Comparison of ENCODE assay signal across 8 cellular contexts in the genomic region with DNA sequence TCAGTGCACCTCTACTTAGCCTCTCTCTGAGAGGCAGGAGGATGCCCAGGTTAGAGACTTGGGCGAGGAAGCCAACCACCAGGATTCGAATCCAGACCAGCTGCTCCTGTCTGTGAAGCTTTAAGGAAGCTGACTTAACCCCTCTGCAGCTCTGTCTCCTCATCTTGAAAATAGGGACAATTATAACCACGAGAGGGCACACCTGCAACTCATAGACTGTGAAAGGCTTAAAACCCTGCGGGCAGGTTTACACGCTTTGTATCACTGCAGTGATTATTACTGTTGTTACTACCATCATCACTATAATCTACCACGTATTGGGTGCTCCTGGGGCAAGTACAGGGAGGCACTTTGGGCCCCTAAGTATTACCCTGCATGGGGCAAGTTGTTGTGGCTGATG.
DNase-seq lines count a peak whose midpoint lies in the region; ATAC-seq and TF ChIP-seq lines count a peak whose summit lies in the region.

No MANE protein-coding gene starts in this region.

- no peak overlapping the region for H3K23ac ChIP-seq in H9 (ENCODE audit: insufficient read length, low read depth, low read length)

- CTCF ChIA-PET in CD8-positive, alpha-beta memory T cell (lab: Charles Lee), result interaction anchor here (0.8 kb wide), 1 partner anchor 9 kb away, joined by 3 read pairs; no protein-coding TSS in a partner anchor

- peak; percentile 53; the same call in 2 of the 3 replicates for TF ChIP-seq CTCF in H9 (conservative IDR thresholded peaks at IDR 0.05)
- TF ChIP-seq CTCF in endodermal cell (conservative IDR thresholded peaks at IDR 0.05), result peak; percentile 60
- no peak for TF ChIP-seq CTCF in testis (IDR thresholded peaks at IDR 0.05)
- no peak for TF ChIP-seq CTCF in brain microvascular endothelial cell (IDR thresholded peaks at IDR 0.05; ENCODE audit: low read depth, low read length, missing control alignments)

- H2BK12ac ChIP-seq in H9 (ENCODE audit: insufficient read length, low read depth, low read length), result no peak overlapping the region

- peak; percentile 11 to 57 (median 19) for DNase-seq in CD8-positive, alpha-beta memory T cell
- DNase-seq in H9 (peak; percentile 44), OCI-M1 (lab: John Stamatoyannopoulos, UW) (peak; percentile 17), endodermal cell (peak; percentile 60), Right ventricle myocardium superior (no peak), testis (no peak), brain microvascular endothelial cell (no peak)

- no peaks in the 10 kb centered on the region for H3K36me3 Mint-ChIP-seq in CD8-positive, alpha-beta memory T cell
- H3K36me3 Mint-ChIP-seq in H9 (ENCODE audit: insufficient read depth in 1 of 3, low read depth in 3 of 3) (peaks cover 2 to 5% (median 4%) of the 10 kb centered on the region in 3 experiments; a peak in 6 of 7 replicates), endodermal cell (ENCODE audit: low read depth) (no peaks in the 10 kb centered on the region)

- ATAC-seq in Right ventricle myocardium superior (ENCODE audit: poor library complexity) (no peak), GM21619 (IDR thresholded peaks at IDR 0.05; ENCODE audit: unreplicated experiment) (no peak)

- no peak overlapping the region for H3T11ph ChIP-seq in H9 (ENCODE audit: low read length)

- H3K4me2 ChIP-seq in H9 (ENCODE audit: insufficient read depth, insufficient read length, low read length), result no peak overlapping the region

- no peak overlapping the region for H3K4ac ChIP-seq in H9 (ENCODE audit: low read depth, low read length)

- no peak overlapping the region for H4K5ac ChIP-seq in H9 (ENCODE audit: insufficient read length, low read depth, low read length)

- H3K36me3 ChIP-seq in CD8-positive, alpha-beta memory T cell (ENCODE audit: insufficient read depth, low read length), result no peaks in the 10 kb centered on the region
- H3K36me3 ChIP-seq in endodermal cell (ENCODE audit: control insufficient read depth, insufficient read depth, low read length) (no peaks in the 10 kb centered on the region), testis (ENCODE audit: low read depth, missing control alignments) (no peaks in the 10 kb centered on the region), brain microvascular endothelial cell (replicated peaks) (no peaks in the 10 kb centered on the region)

- intact Hi-C loops in Right ventricle myocardium superior (cut with DNase I) (no loop called here), testis (cut with DNase I; ENCODE audit: low total_unique reads) (no loop called here)

- no peak overlapping the region for H3K14ac ChIP-seq in H9 (ENCODE audit: insufficient read depth, low read length)

- no peaks in the 10 kb centered on the region for H4K20me1 ChIP-seq in H9 (ENCODE audit: control insufficient read depth, insufficient read depth, insufficient read length)

- H3K4me3 Mint-ChIP-seq in CD8-positive, alpha-beta memory T cell, result no peak overlapping the region
- H3K4me3 Mint-ChIP-seq in H9 (no peak overlapping the region), endodermal cell (no peak overlapping the region)

- no peak overlapping the region for H2BK5ac ChIP-seq in H9 (ENCODE audit: insufficient read length, low read length)

- H2BK15ac ChIP-seq in H9 (ENCODE audit: low read depth, low read length), result no peak overlapping the region

- H3K79me2 ChIP-seq in H9 (ENCODE audit: insufficient read depth, low read length), result no peaks in the 10 kb centered on the region

- H2BK120ac ChIP-seq in H9 (ENCODE audit: low read depth, low read length, poor library complexity, severe bottlenecking), result no peak overlapping the region

- no peak overlapping the region for H3K27ac ChIP-seq in CD8-positive, alpha-beta memory T cell (ENCODE audit: low read depth, low read length)
- H3K27ac ChIP-seq in H9 (ENCODE audit: insufficient read length, low read depth, low read length) (no peak overlapping the region), endodermal cell (ENCODE audit: low read depth, low read length) (no peak overlapping the region), testis (no peak overlapping the region), brain microvascular endothelial cell (no peak overlapping the region)

- WGBS in H9 (ENCODE audit: extremely low coverage, insufficient read length, low lambda C conversion rate), result no CpG with 5 or more reads among the region's 6 CpGs
- 73 to 75% methylated on average over 6 of the region's 6 CpGs for WGBS in endodermal cell (ENCODE audit: insufficient coverage in 1 of 2, insufficient read length in 1 of 2), 2 experiments
- WGBS in testis, 2 donors, result 69 to 83% methylated on average over 6 of the region's 6 CpGs

- H3K27me3 Mint-ChIP-seq in CD8-positive, alpha-beta memory T cell, result peaks cover 0 to 1% of the 10 kb centered on the region in 2 donors
- H3K27me3 Mint-ChIP-seq in H9 (ENCODE audit: low read depth) (peaks cover 1% of the 10 kb centered on the region; the same call in 1 of the 2 replicates), endodermal cell (ENCODE audit: insufficient read depth) (no peaks in the 10 kb centered on the region)

- no peaks in the 10 kb centered on the region for H3K23me2 ChIP-seq in H9 (ENCODE audit: insufficient read length, low read depth, low read length, poor library complexity, severe bottlenecking)

- H2AFZ ChIP-seq in H9 (ENCODE audit: low read length), result no peak overlapping the region

- no peak overlapping the region for H2BK20ac ChIP-seq in H9 (ENCODE audit: low read depth, low read length, poor library complexity, severe bottlenecking)

- no peak overlapping the region for H3K4me3 ChIP-seq in CD8-positive, alpha-beta memory T cell (ENCODE audit: low read length)
- H3K4me3 ChIP-seq in endodermal cell (ENCODE audit: low read length) (no peak overlapping the region), testis (no peak overlapping the region), brain microvascular endothelial cell (ENCODE audit: low read depth, low read length) (no peak overlapping the region)

- no peaks in the 10 kb centered on the region for H3K9me3 ChIP-seq in CD8-positive, alpha-beta memory T cell (ENCODE audit: low read length)
- no peaks in the 10 kb centered on the region for H3K9me3 ChIP-seq in H9 (ENCODE audit: control insufficient read depth, low read depth, low read length)
- no peaks in the 10 kb centered on the region for H3K9me3 ChIP-seq in endodermal cell (ENCODE audit: control insufficient read depth, low read length)
- H3K9me3 ChIP-seq in testis, result no peaks in the 10 kb centered on the region

- H3K79me1 ChIP-seq in H9 (ENCODE audit: insufficient read depth, low read depth, low read length, poor library complexity, severe bottlenecking), result no peaks in the 10 kb centered on the region

- no peaks in the 10 kb centered on the region for H3K4me1 ChIP-seq in CD8-positive, alpha-beta memory T cell (ENCODE audit: insufficient read depth, low read length)
- no peaks in the 10 kb centered on the region for H3K4me1 ChIP-seq in H9 (ENCODE audit: insufficient read depth, low read length)
- H3K4me1 ChIP-seq in endodermal cell (ENCODE audit: control insufficient read depth, insufficient read depth, low read length), result no peaks in the 10 kb centered on the region
- H3K4me1 ChIP-seq in testis, result no peaks in the 10 kb centered on the region

- H3K4me1 Mint-ChIP-seq in CD8-positive, alpha-beta memory T cell, result peaks cover 18 to 33% (median 29%) of the 10 kb centered on the region in 3 donors
- H3K4me1 Mint-ChIP-seq in H9 (no peaks in the 10 kb centered on the region), endodermal cell (peaks cover 5% of the 10 kb centered on the region)

- H3K27ac Mint-ChIP-seq in CD8-positive, alpha-beta memory T cell, result peak overlapping the region in 4 of 8 donors; percentile 18 to 52 (median 24)
- H3K27ac Mint-ChIP-seq in H9 (no peak overlapping the region), endodermal cell (no peak overlapping the region)

- H3K18ac ChIP-seq in H9 (ENCODE audit: insufficient read length, low read depth, low read length), result no peak overlapping the region

- TF ChIP-seq POLR2A in testis (IDR thresholded peaks at IDR 0.05), result no peak

- H3K9me3 Mint-ChIP-seq in CD8-positive, alpha-beta memory T cell, result peaks cover 0 to 3% (median 0%) of the 10 kb centered on the region in 5 donors
- H3K9me3 Mint-ChIP-seq in H9 (peaks cover 4 to 9% of the 10 kb centered on the region in 2 experiments; a peak in 3 of 5 replicates), endodermal cell (peaks cover 7% of the 10 kb centered on the region)

- no peaks in the 10 kb centered on the region for H3K27me3 ChIP-seq in CD8-positive, alpha-beta memory T cell (ENCODE audit: insufficient read depth, low read length, poor library complexity, severe bottlenecking)
- H3K27me3 ChIP-seq in H9 (ENCODE audit: insufficient read depth, low read length) (no peaks in the 10 kb centered on the region), endodermal cell (ENCODE audit: control insufficient read depth, insufficient read depth, low read length, poor library complexity, severe bottlenecking) (no peaks in the 10 kb centered on the region), testis (no peaks in the 10 kb centered on the region), brain microvascular endothelial cell (replicated peaks) (no peaks in the 10 kb centered on the region)

- H2AK5ac ChIP-seq in H9 (ENCODE audit: insufficient read length, low read length), result no peak overlapping the region

- H3K9ac ChIP-seq in H9 (ENCODE audit: extremely low read depth, insufficient read length, low read length), result no peak overlapping the region
- H3K9ac ChIP-seq in endodermal cell (ENCODE audit: extremely low read depth, low read length, poor library complexity, severe bottlenecking), result no peak overlapping the region

- H4K91ac ChIP-seq in H9 (ENCODE audit: insufficient read length, low read depth, low read length), result no peak overlapping the region

- POLR2A ChIA-PET in CD8-positive, alpha-beta memory T cell (lab: Charles Lee), result no interaction called here

- H3K56ac ChIP-seq in H9 (ENCODE audit: insufficient read length, low read depth, low read length), result no peak overlapping the region

- H4K8ac ChIP-seq in H9 (replicated peaks; ENCODE audit: insufficient read length, low read depth, low read length), result no peak overlapping the region

- in situ Hi-C loops in brain microvascular endothelial cell (cut with HindIII; ENCODE audit: low pct_ligation_motif_present, low sequenced_read_pairs), result no loop called here

Comparison
In these comparisons a context has a peak if more than half of its experiments do, and no peak if none do; other contexts are left out.
1. DNase-seq: peak in CD8-positive, alpha-beta memory T cell (5 of 5), H9 (single experiment), OCI-M1 (single experiment) and endodermal cell (single experiment); none in Right ventricle myocardium superior (single experiment), testis (single experiment) and brain microvascular endothelial cell (single experiment).
2. CTCF ChIP-seq: peak in H9 (single experiment) and endodermal cell (single experiment); none in testis (0 of 3) and brain microvascular endothelial cell (single experiment).